ENCODE assay signal across 8 cellular contexts in the genomic region with DNA sequence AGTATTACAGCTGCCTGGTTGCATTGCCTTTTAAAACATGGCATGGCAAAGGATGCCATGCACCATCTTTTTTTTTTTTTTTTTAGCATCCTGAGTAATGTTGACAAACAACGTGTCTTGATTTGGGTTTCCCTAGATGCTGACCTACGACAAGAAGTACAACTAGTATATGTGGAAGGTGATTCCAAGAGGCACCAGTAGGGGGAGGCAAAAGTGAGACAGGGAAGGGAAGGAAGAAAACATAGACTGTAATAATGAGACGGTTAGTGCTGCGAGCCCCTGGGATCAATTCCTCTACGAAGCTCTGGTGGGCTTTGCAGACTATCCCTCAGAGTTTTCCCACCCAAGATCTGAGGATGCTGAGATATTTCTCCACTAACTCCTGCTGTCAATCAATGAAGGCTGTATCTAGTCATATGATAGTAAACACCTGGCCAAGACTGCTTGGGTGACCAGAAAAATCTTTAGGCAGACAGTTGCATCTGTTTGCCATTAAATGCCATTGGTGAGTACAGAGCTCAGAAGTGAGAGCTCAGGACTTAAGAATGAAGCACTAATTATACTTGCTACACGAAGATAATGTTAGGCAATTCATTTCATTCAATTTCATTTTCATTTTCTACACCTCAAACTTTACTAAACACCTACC.
A peak's percentile ranks its signal among the peaks of the same experiment; 100 is the strongest.
DNase-seq lines count a peak whose midpoint lies in the region; ATAC-seq lines count a peak whose summit lies in the region.

No MANE protein-coding gene starts in this region.

- no peak overlapping the region for H3K27ac ChIP-seq in naive thymus-derived CD4-positive, alpha-beta T cell (ENCODE audit: low read depth, low read length)

- ATAC-seq in naive thymus-derived CD4-positive, alpha-beta T cell = no peak
- ATAC-seq in HG03354 (IDR thresholded peaks at IDR 0.05; ENCODE audit: poor library complexity, severe bottlenecking, unreplicated experiment) = no peak
- no peak for ATAC-seq in HG03025 (IDR thresholded peaks at IDR 0.05; ENCODE audit: low FRiP score, unreplicated experiment)
- no peak for ATAC-seq in activated T-cell treated with anti-CD3 and anti-CD28 coated beads, Interleukin-2, amount 50 U/mL, for 4 hours

- no peak overlapping the region for H3K4me3 ChIP-seq in adipocyte (ENCODE audit: low read length)
- no peak overlapping the region for H3K4me3 ChIP-seq in naive thymus-derived CD4-positive, alpha-beta T cell (ENCODE audit: low read length)

- H3K4me3 Mint-ChIP-seq in activated CD4-positive, alpha-beta T cell treated with anti-CD3 and anti-CD28 coated beads, Interleukin-2, amount 10 ng/mL, durations not matched to agents 24 days and 14 days = no peak overlapping the region
- peak overlapping the region in 5 of 10 donors; percentile 31 to 71 (median 55) for H3K4me3 Mint-ChIP-seq in naive thymus-derived CD4-positive, alpha-beta T cell
- no peak overlapping the region for H3K4me3 Mint-ChIP-seq in activated T-cell treated with anti-CD3 and anti-CD28 coated beads, Interleukin-2, amount 50 U/mL, for 4 hours

- DNase-seq in activated CD4-positive, alpha-beta T cell treated with anti-CD3 and anti-CD28 coated beads, Interleukin-2, amount 10 ng/mL, durations not matched to agents 24 days and 14 days = peak; percentile 73
- DNase-seq in activated CD4-positive, alpha-beta T cell treated with anti-CD3 and anti-CD28 coated beads, Interleukin-2, amount 50 U/mL, for 4 hours = no peak
- DNase-seq in HuH-7.5 (ENCODE audit: low spot score) = peak; percentile 3
- peak; percentile 12 for DNase-seq in adipocyte (ENCODE audit: low read depth)
- peak in 5 of 9 donors; percentile 2 to 44 (median 18) for DNase-seq in naive thymus-derived CD4-positive, alpha-beta T cell
- DNase-seq in activated T-cell treated with anti-CD3 and anti-CD28 coated beads, Interleukin-2, amount 50 U/mL, for 4 hours = no peak

- no peaks in the 10 kb centered on the region for H3K36me3 ChIP-seq in adipocyte (ENCODE audit: control insufficient read depth, insufficient read depth, low read length, severe bottlenecking)
- H3K36me3 ChIP-seq in naive thymus-derived CD4-positive, alpha-beta T cell (ENCODE audit: control insufficient read depth in 2 of 3, insufficient read depth in 3 of 3, low read length in 3 of 3) = no peaks in the 10 kb centered on the region

- intact Hi-C loops in activated CD4-positive, alpha-beta T cell treated with anti-CD3 and anti-CD28 coated beads, Interleukin-2, amount 10 ng/mL, durations not matched to agents 24 days and 14 days (cut with micrococcal nuclease) = no loop called here
- intact Hi-C loops in naive thymus-derived CD4-positive, alpha-beta T cell (cut with micrococcal nuclease) = loop anchor here in 1 of 2 donors (2.0 to 10.0 kb wide), 3 partner anchors 68 to 152 kb away; no protein-coding TSS in a partner anchor

- POLR2A ChIA-PET in naive thymus-derived CD4-positive, alpha-beta T cell (lab: Charles Lee) = no interaction called here

- no peaks in the 10 kb centered on the region for H3K27me3 Mint-ChIP-seq in activated CD4-positive, alpha-beta T cell treated with anti-CD3 and anti-CD28 coated beads, Interleukin-2, amount 10 ng/mL, durations not matched to agents 24 days and 14 days
- no peaks in the 10 kb centered on the region for H3K27me3 Mint-ChIP-seq in naive thymus-derived CD4-positive, alpha-beta T cell
- H3K27me3 Mint-ChIP-seq in activated T-cell treated with anti-CD3 and anti-CD28 coated beads, Interleukin-2, amount 50 U/mL, for 4 hours (ENCODE audit: low read depth) = no peaks in the 10 kb centered on the region

- peaks cover 3% of the 10 kb centered on the region for H3K4me1 Mint-ChIP-seq in activated CD4-positive, alpha-beta T cell treated with anti-CD3 and anti-CD28 coated beads, Interleukin-2, amount 10 ng/mL, durations not matched to agents 24 days and 14 days
- H3K4me1 Mint-ChIP-seq in naive thymus-derived CD4-positive, alpha-beta T cell = peaks cover 0 to 10% (median 0%) of the 10 kb centered on the region in 7 donors
- H3K4me1 Mint-ChIP-seq in activated T-cell treated with anti-CD3 and anti-CD28 coated beads, Interleukin-2, amount 50 U/mL, for 4 hours (ENCODE audit: low read depth) = no peaks in the 10 kb centered on the region

- no peaks in the 10 kb centered on the region for H3K36me3 Mint-ChIP-seq in activated CD4-positive, alpha-beta T cell treated with anti-CD3 and anti-CD28 coated beads, Interleukin-2, amount 10 ng/mL, durations not matched to agents 24 days and 14 days (ENCODE audit: low read depth)
- no peaks in the 10 kb centered on the region for H3K36me3 Mint-ChIP-seq in naive thymus-derived CD4-positive, alpha-beta T cell
- no peaks in the 10 kb centered on the region for H3K36me3 Mint-ChIP-seq in activated T-cell treated with anti-CD3 and anti-CD28 coated beads, Interleukin-2, amount 50 U/mL, for 4 hours (ENCODE audit: insufficient read depth)

- CTCF ChIA-PET in naive thymus-derived CD4-positive, alpha-beta T cell (lab: Charles Lee) = no interaction called here

- no peaks in the 10 kb centered on the region for H3K4me1 ChIP-seq in adipocyte (ENCODE audit: control insufficient read depth, insufficient read depth, low read length)
- no peaks in the 10 kb centered on the region for H3K4me1 ChIP-seq in naive thymus-derived CD4-positive, alpha-beta T cell (ENCODE audit: control insufficient read depth in 2 of 2, insufficient read depth in 2 of 2, low read length in 2 of 2)

- no peak overlapping the region for H3K9ac ChIP-seq in adipocyte (ENCODE audit: low read length)

- no peak overlapping the region for H3K27ac Mint-ChIP-seq in activated CD4-positive, alpha-beta T cell treated with anti-CD3 and anti-CD28 coated beads, Interleukin-2, amount 10 ng/mL, durations not matched to agents 24 days and 14 days
- H3K27ac Mint-ChIP-seq in naive thymus-derived CD4-positive, alpha-beta T cell = peak overlapping the region in 1 of 9 donors; percentile 25

- H3K9me3 Mint-ChIP-seq in activated CD4-positive, alpha-beta T cell treated with anti-CD3 and anti-CD28 coated beads, Interleukin-2, amount 10 ng/mL, durations not matched to agents 24 days and 14 days = no peaks in the 10 kb centered on the region
- H3K9me3 Mint-ChIP-seq in naive thymus-derived CD4-positive, alpha-beta T cell = peaks cover 0 to 5% (median 0%) of the 10 kb centered on the region in 11 donors
- peaks cover 14% of the 10 kb centered on the region for H3K9me3 Mint-ChIP-seq in activated T-cell treated with anti-CD3 and anti-CD28 coated beads, Interleukin-2, amount 50 U/mL, for 4 hours

- no peaks in the 10 kb centered on the region for H3K27me3 ChIP-seq in adipocyte (replicated peaks; ENCODE audit: control insufficient read depth, insufficient read depth, low read length)
- H3K27me3 ChIP-seq in naive thymus-derived CD4-positive, alpha-beta T cell (ENCODE audit: control insufficient read depth in 2 of 2, insufficient read depth in 2 of 2, low read length in 2 of 2) = no peaks in the 10 kb centered on the region

- no peaks in the 10 kb centered on the region for H3K9me3 ChIP-seq in adipocyte (ENCODE audit: control insufficient read depth, low read length)
- no peaks in the 10 kb centered on the region for H3K9me3 ChIP-seq in naive thymus-derived CD4-positive, alpha-beta T cell (ENCODE audit: control insufficient read depth in 2 of 3, low read length in 3 of 3)

Comparison
In these comparisons a context has a peak if more than half of its experiments do, and no peak if none do; other contexts are left out.
1. DNase-seq: peak in activated CD4-positive, alpha-beta T cell treated with anti-CD3 and anti-CD28 coated beads, Interleukin-2, amount 10 ng/mL, durations not matched to agents 24 days and 14 days (single experiment), HuH-7.5 (single experiment), adipocyte (single experiment) and naive thymus-derived CD4-positive, alpha-beta T cell (5 of 9); none in activated CD4-positive, alpha-beta T cell treated with anti-CD3 and anti-CD28 coated beads, Interleukin-2, amount 50 U/mL, for 4 hours (0 of 2) and activated T-cell treated with anti-CD3 and anti-CD28 coated beads, Interleukin-2, amount 50 U/mL, for 4 hours (single experiment).